Comparison of ENCODE assay signal across 23 cellular contexts in genomic region chr9:134867917-134868750, GRCh38. TPM values are rescaled to one million over a fixed set of nuclear protein-coding genes. Genes with fewer than 3 reads are reported as not detected.
"Had no signal": no experiment of that assay in that cellular context is flagged by ENCODE, and none has a peak within 500 bp of the region (broad histone marks: within the 10 kb centered on the region; RNA-seq: fewer than 3 reads in every experiment).

No MANE protein-coding gene starts in this region.

- H3K36me3 Mint-ChIP-seq: activated CD8-positive, alpha-beta memory T cell treated with anti-CD3 and anti-CD28 coated beads, Interleukin-2, amount 10 ng/mL, durations not matched to agents 7 days and 5 days; activated naive CD4-positive, alpha-beta T cell treated with anti-CD3 and anti-CD28 coated beads, Interleukin-2, amount 10 ng/mL, durations not matched to agents 7 days and 5 days; mesothelial cell of epicardium; natural killer cell treated with Interleukin-12 subunit alpha and Interleukin-12 subunit beta and Interleukin-15 and Interleukin-18, amount 100 ng/mL, for 72 hours had no signal

- H3K27ac Mint-ChIP-seq: activated CD4-positive, alpha-beta memory T cell treated with anti-CD3 and anti-CD28 coated beads, Interleukin-2, amount 10 ng/mL, durations not matched to agents 7 days and 5 days; activated CD8-positive, alpha-beta memory T cell treated with anti-CD3 and anti-CD28 coated beads, Interleukin-2, amount 10 ng/mL, durations not matched to agents 7 days and 5 days; activated naive CD4-positive, alpha-beta T cell treated with anti-CD3 and anti-CD28 coated beads, Interleukin-2, amount 10 ng/mL, durations not matched to agents 7 days and 5 days; mesothelial cell of epicardium; natural killer cell treated with Interleukin-12 subunit alpha and Interleukin-12 subunit beta and Interleukin-15 and Interleukin-18, amount 100 ng/mL, for 72 hours; stimulated activated naive CD8-positive, alpha-beta T cell treated with anti-CD3 and anti-CD28 coated beads, Interleukin-15, amount 100 ng/mL, for 72 hours had no signal

- H3K9me3 Mint-ChIP-seq: activated CD4-positive, alpha-beta memory T cell treated with anti-CD3 and anti-CD28 coated beads, Interleukin-2, amount 10 ng/mL, durations not matched to agents 7 days and 5 days; activated naive CD4-positive, alpha-beta T cell treated with anti-CD3 and anti-CD28 coated beads, Interleukin-2, amount 10 ng/mL, durations not matched to agents 7 days and 5 days; activated T-cell treated with anti-CD3 and anti-CD28 coated beads, Interleukin-2, amount 50 U/mL, for 4 hours; mesothelial cell of epicardium; natural killer cell treated with Interleukin-12 subunit alpha and Interleukin-12 subunit beta and Interleukin-15 and Interleukin-18, amount 100 ng/mL, for 72 hours; stimulated activated naive CD8-positive, alpha-beta T cell treated with anti-CD3 and anti-CD28 coated beads, Interleukin-15, amount 100 ng/mL, for 72 hours had no signal

- ATAC-seq: activated CD8-positive, alpha-beta memory T cell treated with anti-CD3 and anti-CD28 coated beads, Interleukin-2, amount 10 ng/mL, durations not matched to agents 7 days and 5 days; activated T-cell treated with anti-CD3 and anti-CD28 coated beads, Interleukin-2, amount 50 U/mL, for 4 hours; esophagus mucosa; left cardiac atrium; stimulated activated naive CD8-positive, alpha-beta T cell treated with anti-CD3 and anti-CD28 coated beads, Interleukin-15, amount 100 ng/mL, for 72 hours had no signal

- H3K27me3 Mint-ChIP-seq: activated CD4-positive, alpha-beta memory T cell treated with anti-CD3 and anti-CD28 coated beads, Interleukin-2, amount 10 ng/mL, durations not matched to agents 7 days and 5 days; activated CD8-positive, alpha-beta memory T cell treated with anti-CD3 and anti-CD28 coated beads, Interleukin-2, amount 10 ng/mL, durations not matched to agents 7 days and 5 days; activated naive CD4-positive, alpha-beta T cell treated with anti-CD3 and anti-CD28 coated beads, Interleukin-2, amount 10 ng/mL, durations not matched to agents 7 days and 5 days; stimulated activated naive CD8-positive, alpha-beta T cell treated with anti-CD3 and anti-CD28 coated beads, Interleukin-15, amount 100 ng/mL, for 72 hours had no signal

- H3K36me3 ChIP-seq: brain microvascular endothelial cell, colonic mucosa, suprapubic skin had no signal

- H3K4me1 Mint-ChIP-seq: activated CD4-positive, alpha-beta memory T cell treated with anti-CD3 and anti-CD28 coated beads, Interleukin-2, amount 10 ng/mL, durations not matched to agents 7 days and 5 days; activated CD8-positive, alpha-beta memory T cell treated with anti-CD3 and anti-CD28 coated beads, Interleukin-2, amount 10 ng/mL, durations not matched to agents 7 days and 5 days; activated naive CD4-positive, alpha-beta T cell treated with anti-CD3 and anti-CD28 coated beads, Interleukin-2, amount 10 ng/mL, durations not matched to agents 7 days and 5 days; mesothelial cell of epicardium; stimulated activated naive CD8-positive, alpha-beta T cell treated with anti-CD3 and anti-CD28 coated beads, Interleukin-15, amount 100 ng/mL, for 72 hours had no signal

- H3K4me1 ChIP-seq: colonic mucosa had no signal

- H3K27ac ChIP-seq: brain microvascular endothelial cell, colonic mucosa, suprapubic skin had no signal

- H3K4me3 Mint-ChIP-seq: activated CD4-positive, alpha-beta memory T cell treated with anti-CD3 and anti-CD28 coated beads, Interleukin-2, amount 10 ng/mL, durations not matched to agents 7 days and 5 days; activated CD8-positive, alpha-beta memory T cell treated with anti-CD3 and anti-CD28 coated beads, Interleukin-2, amount 10 ng/mL, durations not matched to agents 7 days and 5 days; activated naive CD4-positive, alpha-beta T cell treated with anti-CD3 and anti-CD28 coated beads, Interleukin-2, amount 10 ng/mL, durations not matched to agents 7 days and 5 days; activated T-cell treated with anti-CD3 and anti-CD28 coated beads, Interleukin-2, amount 50 U/mL, for 4 hours; mesothelial cell of epicardium; natural killer cell treated with Interleukin-12 subunit alpha and Interleukin-12 subunit beta and Interleukin-15 and Interleukin-18, amount 100 ng/mL, for 72 hours; stimulated activated naive CD8-positive, alpha-beta T cell treated with anti-CD3 and anti-CD28 coated beads, Interleukin-15, amount 100 ng/mL, for 72 hours had no signal

- H3K4me3 ChIP-seq: colonic mucosa, suprapubic skin had no signal

- H3K27me3 ChIP-seq: brain microvascular endothelial cell, colonic mucosa had no signal

- H3K9me3 ChIP-seq: colonic mucosa, suprapubic skin had no signal

- DNase-seq: activated CD4-positive, alpha-beta memory T cell treated with anti-CD3 and anti-CD28 coated beads, Interleukin-2, amount 10 ng/mL, durations not matched to agents 7 days and 5 days; activated CD4-positive, alpha-beta T cell treated with anti-CD3 and anti-CD28 coated beads for 4 hours; activated CD8-positive, alpha-beta memory T cell treated with anti-CD3 and anti-CD28 coated beads, Interleukin-2, amount 10 ng/mL, durations not matched to agents 7 days and 5 days; activated naive CD4-positive, alpha-beta T cell treated with anti-CD3 and anti-CD28 coated beads, Interleukin-2, amount 10 ng/mL, durations not matched to agents 7 days and 5 days; activated T-cell treated with anti-CD3 and anti-CD28 coated beads, Interleukin-2, amount 50 U/mL, for 4 hours; brain microvascular endothelial cell; central memory CD4-positive, alpha-beta T cell; colonic mucosa; effector CD4-positive, alpha-beta T cell; left cardiac atrium; nucleus accumbens; retina; stimulated activated naive CD8-positive, alpha-beta T cell treated with anti-CD3 and anti-CD28 coated beads, Interleukin-15, amount 100 ng/mL, for 72 hours; trophoblast cell had no signal

RNA-seq across cellular contexts. Expression of gene FCN2, which starts 12.5 kb away (rescaled TPM):
- total RNA-seq: activated CD4-positive, alpha-beta memory T cell treated with anti-CD3 and anti-CD28 coated beads, Interleukin-2, amount 10 ng/mL, durations not matched to agents 7 days and 5 days; activated CD8-positive, alpha-beta memory T cell treated with anti-CD3 and anti-CD28 coated beads, Interleukin-2, amount 10 ng/mL, durations not matched to agents 7 days and 5 days; activated T-cell treated with anti-CD3 and anti-CD28 coated beads, Interleukin-2, amount 50 U/mL, for 4 hours; colonic mucosa; glomerular endothelial cell; lung microvascular endothelial cell; mesothelial cell of epicardium; natural killer cell treated with Interleukin-12 subunit alpha and Interleukin-12 subunit beta and Interleukin-15 and Interleukin-18, amount 100 ng/mL, for 72 hours; posterior vena cava; T-helper 2 cell treated with Interferon-gamma antibody and Interleukin-4, amounts not matched to agents 100 ng/mL and 5 ng/mL, for 36 hours had no signal
- polyA plus RNA-seq: aorta had no signal

RNA-seq across cellular contexts. Expression of gene FCN1, which starts 49.6 kb away (rescaled TPM):
- total RNA-seq: activated CD4-positive, alpha-beta memory T cell treated with anti-CD3 and anti-CD28 coated beads, Interleukin-2, amount 10 ng/mL, durations not matched to agents 7 days and 5 days; activated CD8-positive, alpha-beta memory T cell treated with anti-CD3 and anti-CD28 coated beads, Interleukin-2, amount 10 ng/mL, durations not matched to agents 7 days and 5 days; activated T-cell treated with anti-CD3 and anti-CD28 coated beads, Interleukin-2, amount 50 U/mL, for 4 hours; glomerular endothelial cell; lung microvascular endothelial cell; mesothelial cell of epicardium; natural killer cell treated with Interleukin-12 subunit alpha and Interleukin-12 subunit beta and Interleukin-15 and Interleukin-18, amount 100 ng/mL, for 72 hours; T-helper 2 cell treated with Interferon-gamma antibody and Interleukin-4, amounts not matched to agents 100 ng/mL and 5 ng/mL, for 36 hours had no signal
